In genomic region chr5:151787817-151788216, GRCh38 we compare ENCODE assay signal across 29 cellular contexts.
"Had no signal": no experiment of that assay in that cellular context is flagged by ENCODE, and none has a peak within 500 bp of the region (broad histone marks: within the 10 kb centered on the region; RNA-seq: fewer than 3 reads in every experiment).

No MANE protein-coding gene starts in this region.

- H3K9me3 ChIP-seq: stomach, suprapubic skin, testis, thoracic aorta, thyroid gland, tibial artery, tibial nerve, transverse colon, upper lobe of left lung, upper lobe of right lung, uterus, vagina had no signal

- H3K36me3 ChIP-seq: uterus had no signal

- ATAC-seq: stimulated activated effector memory CD8-positive, alpha-beta T cell treated with anti-CD3 and anti-CD28 coated beads, Interleukin-12 subunit alpha, Interleukin-12 subunit beta, amount 100 ng/mL, for 72 hours; stimulated activated memory B cell treated with anti-CD40 and anti-IgM and Interleukin-4, amounts not matched to agents 10 μg/mL and 1 μg/mL and 100 μg/mL, for 72 hours; stimulated activated naive B cell treated with anti-CD40 and anti-IgM and Interleukin-4, amounts not matched to agents 10 μg/mL and 1 μg/mL and 100 μg/mL, for 72 hours; stimulated activated naive CD8-positive, alpha-beta T cell treated with anti-CD3 and anti-CD28 coated beads, Interleukin-15, amount 100 ng/mL, for 72 hours; stimulated activated naive CD8-positive, alpha-beta T cell treated with anti-CD3 and anti-CD28 coated beads, Interleukin-15, Interleukin-2, amounts not matched to agents 100 U/mL and 50 U/mL, for 24 hours; upper lobe of right lung had no signal

- DNase-seq: stimulated activated CD4-positive, alpha-beta T cell treated with anti-CD3 and anti-CD28 coated beads, Interleukin-2, amount 100 ng/mL, for 48 hours; stimulated activated CD4-positive, alpha-beta T cell treated with anti-CD3 and anti-CD28 coated beads, Interleukin-4, amount 100 ng/mL, for 1 hour; stimulated activated CD4-positive, alpha-beta T cell treated with anti-CD3 and anti-CD28 coated beads, Interleukin-4, amount 100 ng/mL, for 24 hours; stimulated activated CD4-positive, alpha-beta T cell treated with anti-CD3 and anti-CD28 coated beads, Interleukin-4, amount 100 ng/mL, for 4 hours; stimulated activated CD8-positive, alpha-beta memory T cell treated with anti-CD3 and anti-CD28 coated beads, Interleukin-4, amount 100 ng/mL, for 48 hours; stimulated activated naive B cell treated with anti-CD40 and anti-IgM and Interleukin-4, amounts not matched to agents 10 μg/mL and 1 μg/mL and 100 μg/mL, for 72 hours; stimulated activated naive CD4-positive, alpha-beta T cell; stimulated activated naive CD4-positive, alpha-beta T cell treated with Interleukin-2 at 50 U/mL for 16 hours; stimulated activated naive CD8-positive, alpha-beta T cell treated with anti-CD3 and anti-CD28 coated beads, Interleukin-15, amount 100 ng/mL, for 72 hours; stimulated activated naive CD8-positive, alpha-beta T cell treated with anti-CD3 and anti-CD28 coated beads, Interleukin-15, Interleukin-2, amounts not matched to agents 100 U/mL and 50 U/mL, for 24 hours; stomach; substantia nigra; testis; thyroid gland; tibial artery; transverse colon; trophoblast cell; upper lobe of left lung; upper lobe of right lung; uterus had no signal

- H3K4me3 ChIP-seq: stomach, suprapubic skin, testis, thoracic aorta, thyroid gland, tibial artery, tibial nerve, transverse colon, upper lobe of left lung, upper lobe of right lung, uterus, vagina had no signal

- H3K27me3 Mint-ChIP-seq: stimulated activated memory B cell treated with anti-CD40 and anti-IgM and Interleukin-4, amounts not matched to agents 10 μg/mL and 1 μg/mL and 100 μg/mL, for 72 hours; stimulated activated naive B cell treated with anti-CD40 and anti-IgM and Interleukin-4, amounts not matched to agents 10 μg/mL and 1 μg/mL and 100 μg/mL, for 72 hours; stimulated activated naive CD8-positive, alpha-beta T cell treated with anti-CD3 and anti-CD28 coated beads, Interleukin-15, amount 100 ng/mL, for 72 hours; stimulated activated naive CD8-positive, alpha-beta T cell treated with anti-CD3 and anti-CD28 coated beads, Interleukin-15, Interleukin-2, amounts not matched to agents 100 ng/mL and 50 ng/mL, for 24 hours; type B pancreatic cell had no signal

- H3K4me3 Mint-ChIP-seq: stimulated activated effector memory CD8-positive, alpha-beta T cell treated with anti-CD3 and anti-CD28 coated beads, Interleukin-12 subunit alpha, Interleukin-12 subunit beta, amount 100 ng/mL, for 72 hours; stimulated activated memory B cell treated with anti-CD40 and anti-IgM and Interleukin-4, amounts not matched to agents 10 μg/mL and 1 μg/mL and 100 μg/mL, for 72 hours; stimulated activated naive B cell treated with anti-CD40 and anti-IgM and Interleukin-4, amounts not matched to agents 10 μg/mL and 1 μg/mL and 100 μg/mL, for 72 hours; stimulated activated naive CD8-positive, alpha-beta T cell treated with anti-CD3 and anti-CD28 coated beads, Interleukin-15, amount 100 ng/mL, for 72 hours; stimulated activated naive CD8-positive, alpha-beta T cell treated with anti-CD3 and anti-CD28 coated beads, Interleukin-15, Interleukin-2, amounts not matched to agents 100 ng/mL and 50 ng/mL, for 24 hours; type B pancreatic cell had no signal

- H3K27ac ChIP-seq: stomach, suprapubic skin, testis, thoracic aorta, thyroid gland, tibial artery, tibial nerve, transverse colon, upper lobe of left lung, upper lobe of right lung, uterus, vagina had no signal

- H3K27me3 ChIP-seq: stomach, suprapubic skin, testis, thyroid gland, tibial artery, tibial nerve, transverse colon, upper lobe of left lung, upper lobe of right lung, uterus, vagina had no signal

- H3K4me1 ChIP-seq: testis had no signal

- H3K27ac Mint-ChIP-seq: stimulated activated effector memory CD8-positive, alpha-beta T cell treated with anti-CD3 and anti-CD28 coated beads, Interleukin-12 subunit alpha, Interleukin-12 subunit beta, amount 100 ng/mL, for 72 hours; stimulated activated memory B cell treated with anti-CD40 and anti-IgM and Interleukin-4, amounts not matched to agents 10 μg/mL and 1 μg/mL and 100 μg/mL, for 72 hours; stimulated activated naive B cell treated with anti-CD40 and anti-IgM and Interleukin-4, amounts not matched to agents 10 μg/mL and 1 μg/mL and 100 μg/mL, for 72 hours; stimulated activated naive CD8-positive, alpha-beta T cell treated with anti-CD3 and anti-CD28 coated beads, Interleukin-15, amount 100 ng/mL, for 72 hours; stimulated activated naive CD8-positive, alpha-beta T cell treated with anti-CD3 and anti-CD28 coated beads, Interleukin-15, Interleukin-2, amounts not matched to agents 100 ng/mL and 50 ng/mL, for 24 hours; type B pancreatic cell had no signal

- FAIRE-seq: urothelium cell line had no signal

- H3K9me3 Mint-ChIP-seq: stimulated activated effector memory CD8-positive, alpha-beta T cell treated with anti-CD3 and anti-CD28 coated beads, Interleukin-12 subunit alpha, Interleukin-12 subunit beta, amount 100 ng/mL, for 72 hours; stimulated activated memory B cell treated with anti-CD40 and anti-IgM and Interleukin-4, amounts not matched to agents 10 μg/mL and 1 μg/mL and 100 μg/mL, for 72 hours; stimulated activated naive B cell treated with anti-CD40 and anti-IgM and Interleukin-4, amounts not matched to agents 10 μg/mL and 1 μg/mL and 100 μg/mL, for 72 hours; stimulated activated naive CD8-positive, alpha-beta T cell treated with anti-CD3 and anti-CD28 coated beads, Interleukin-15, amount 100 ng/mL, for 72 hours; stimulated activated naive CD8-positive, alpha-beta T cell treated with anti-CD3 and anti-CD28 coated beads, Interleukin-15, Interleukin-2, amounts not matched to agents 100 ng/mL and 50 ng/mL, for 24 hours; type B pancreatic cell had no signal
